Comparison of ENCODE assay signal across 1 cellular context in genomic region chr5:61967681-61968080, GRCh38.
TF ChIP-seq lines count a peak whose summit lies in the region.

No MANE protein-coding gene starts in this region.

TF ChIP-seq in HepG2, 621 proteins besides CTCF, POLR2A, EP300 and RAD21:
- TF ChIP-seq ZNF264 (CRISPR knock-in tag; IDR thresholded peaks at IDR 0.05): no peak
- peak; percentile 34 to 66; a peak in 3 of 4 replicates for TF ChIP-seq MAFK (conservative IDR thresholded peaks at IDR 0.05 in 1 of 2, IDR thresholded peaks at IDR 0.05 in 1 of 2; ENCODE audit: low read length in 2 of 2)
- TF ChIP-seq MAFF (IDR thresholded peaks at IDR 0.05; ENCODE audit: low read depth, low read length): peak; percentile 36; the same call in 1 of the 2 replicates
